Comparison of ENCODE assay signal across 31 cellular contexts in the genomic region with DNA sequence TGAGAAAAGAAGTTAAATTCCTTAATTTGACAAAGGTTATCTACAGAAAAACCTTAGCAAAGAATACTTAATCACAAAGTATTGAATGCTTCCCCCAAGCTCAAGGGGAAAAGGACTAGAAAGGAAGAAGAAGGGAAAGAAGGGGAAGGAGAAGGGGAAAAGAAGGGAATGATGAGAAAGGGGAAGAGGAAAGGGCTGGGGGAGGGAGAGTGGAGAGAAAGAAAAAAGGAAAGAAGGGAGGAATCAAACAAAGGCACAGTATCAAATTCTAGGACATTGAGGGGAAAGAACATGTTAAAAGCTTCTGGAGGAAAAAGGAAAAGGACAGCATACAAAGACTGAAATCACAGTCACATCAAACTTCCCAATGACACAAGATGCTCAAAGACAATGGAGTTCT.
"Had no signal": no experiment of that assay in that cellular context is flagged by ENCODE, and none has a peak within 500 bp of the region (broad histone marks: within the 10 kb centered on the region; RNA-seq: fewer than 3 reads in every experiment).

No MANE protein-coding gene starts in this region.

- H3K9me3 ChIP-seq: SJCRH30 had no signal

- ATAC-seq: activated CD4-positive, alpha-beta T cell treated with anti-CD3 and anti-CD28 coated beads for 36 hours; activated CD4-positive, CD25-positive, alpha-beta regulatory T cell treated with anti-CD3 and anti-CD28 coated beads, Interleukin-2, amount 50 U/mL, for 24 hours; activated CD8-positive, alpha-beta T cell treated with anti-CD3 and anti-CD28 coated beads, Interleukin-2, amount 10 ng/mL, durations not matched to agents 7 days and 5 days; activated naive CD4-positive, alpha-beta T cell treated with anti-CD3 and anti-CD28 coated beads, Interleukin-2, amount 50 U/mL, for 72 hours; activated naive CD8-positive, alpha-beta T cell treated with anti-CD3 and anti-CD28 coated beads, Interleukin-2, amount 50 U/mL, for 24 hours; Panc1 had no signal

- DNase-seq: activated CD4-positive, alpha-beta T cell treated with anti-CD3 and anti-CD28 coated beads for 36 hours; activated CD4-positive, alpha-beta T cell treated with anti-CD3 and anti-CD28 coated beads, Interleukin-2, amount 10 ng/mL, durations not matched to agents 7 days and 5 days; activated CD4-positive, alpha-beta T cell treated with anti-CD3 and anti-CD28 coated beads, Interleukin-2, amount 50 U/mL, for 48 hours; activated CD8-positive, alpha-beta T cell treated with anti-CD3 and anti-CD28 coated beads, Interleukin-2, amount 10 ng/mL, durations not matched to agents 7 days and 5 days; activated gamma-delta T cell treated with Interleukin-2 at 50 U/mL for 16 hours; activated naive CD4-positive, alpha-beta T cell treated with anti-CD3 and anti-CD28 coated beads for 36 hours; activated naive CD8-positive, alpha-beta T cell treated with anti-CD3 and anti-CD28 coated beads, Interleukin-2, amount 50 U/mL, for 24 hours; activated T-cell treated with anti-CD3 and anti-CD28 coated beads, Interleukin-2, amount 50 U/mL, for 24 hours; anterior cingulate cortex; caudate nucleus; cerebellar nuclear complex; Karpas-422; NCI-H1105 treated with DMSO at 0.1 percent for 48 hours; NCI-H1436; NCI-H1694; NCI-H1930; NCI-H2081 treated with DMSO at 0.1 percent for 48 hours; NCI-H226; NCI-H446 treated with DMSO at 0.1 percent for 48 hours; NCI-H524; SHP77; SJCRH30 had no signal

- H3K27ac ChIP-seq: SJCRH30, SK-N-MC had no signal

- H3K4me1 ChIP-seq: SJCRH30 had no signal

- H3K36me3 Mint-ChIP-seq: activated naive CD4-positive, alpha-beta T cell treated with anti-CD3 and anti-CD28 coated beads, Interleukin-2, amount 50 U/mL, for 72 hours had no signal

- FAIRE-seq: bronchial epithelial cell, TTC549 had no signal

- H3K4me1 Mint-ChIP-seq: activated CD4-positive, alpha-beta T cell treated with anti-CD3 and anti-CD28 coated beads for 36 hours; activated CD4-positive, alpha-beta T cell treated with anti-CD3 and anti-CD28 coated beads, Interleukin-2, amount 10 ng/mL, durations not matched to agents 7 days and 5 days; activated naive CD8-positive, alpha-beta T cell treated with anti-CD3 and anti-CD28 coated beads, Interleukin-2, amount 50 U/mL, for 24 hours had no signal

- H3K4me3 ChIP-seq: SJCRH30, SK-N-MC had no signal

- H3K4me3 Mint-ChIP-seq: activated CD4-positive, alpha-beta T cell treated with anti-CD3 and anti-CD28 coated beads for 36 hours; activated CD4-positive, alpha-beta T cell treated with anti-CD3 and anti-CD28 coated beads, Interleukin-2, amount 10 ng/mL, durations not matched to agents 7 days and 5 days; activated CD8-positive, alpha-beta T cell treated with anti-CD3 and anti-CD28 coated beads, Interleukin-2, amount 10 ng/mL, durations not matched to agents 7 days and 5 days; activated naive CD4-positive, alpha-beta T cell treated with anti-CD3 and anti-CD28 coated beads for 36 hours; activated naive CD8-positive, alpha-beta T cell treated with anti-CD3 and anti-CD28 coated beads, Interleukin-2, amount 50 U/mL, for 24 hours; activated T-cell treated with anti-CD3 and anti-CD28 coated beads, Interleukin-2, amount 50 U/mL, for 24 hours; activated T-helper 1 cell treated with anti-CD3 and anti-CD28 coated beads, Interleukin-12 subunit alpha, Interleukin-12 subunit beta, Interleukin-2, Interleukin-4 antibody, amounts not matched to agents 30 ng/mL and 10 ng/mL and 1 ng/mL, durations not matched to agents 14 hours and 24 hours and 36 hours; brain; T-helper 2 cell treated with Interferon-gamma antibody and Interleukin-4, amounts not matched to agents 5 μg/mL and 100 μg/mL, for 36 hours had no signal

- H3K27me3 Mint-ChIP-seq: activated CD4-positive, alpha-beta T cell treated with anti-CD3 and anti-CD28 coated beads for 36 hours; activated T-cell treated with anti-CD3 and anti-CD28 coated beads, Interleukin-2, amount 50 U/mL, for 24 hours; brain had no signal

- H3K9me3 Mint-ChIP-seq: activated CD4-positive, alpha-beta T cell treated with anti-CD3 and anti-CD28 coated beads, Interleukin-2, amount 10 ng/mL, durations not matched to agents 7 days and 5 days; activated naive CD4-positive, alpha-beta T cell treated with anti-CD3 and anti-CD28 coated beads for 36 hours; activated naive CD4-positive, alpha-beta T cell treated with anti-CD3 and anti-CD28 coated beads, Interleukin-2, amount 50 U/mL, for 72 hours; activated naive CD8-positive, alpha-beta T cell treated with anti-CD3 and anti-CD28 coated beads, Interleukin-2, amount 50 U/mL, for 24 hours; activated T-cell treated with anti-CD3 and anti-CD28 coated beads, Interleukin-2, amount 50 U/mL, for 24 hours; activated T-helper 1 cell treated with anti-CD3 and anti-CD28 coated beads, Interleukin-12 subunit alpha, Interleukin-12 subunit beta, Interleukin-2, Interleukin-4 antibody, amounts not matched to agents 30 ng/mL and 10 ng/mL and 1 ng/mL, durations not matched to agents 14 hours and 24 hours and 36 hours; brain; T-helper 2 cell treated with Interferon-gamma antibody and Interleukin-4, amounts not matched to agents 5 μg/mL and 100 μg/mL, for 36 hours had no signal

- H3K27me3 ChIP-seq: SJCRH30 had no signal

- H3K27ac Mint-ChIP-seq: activated CD4-positive, alpha-beta T cell treated with anti-CD3 and anti-CD28 coated beads for 36 hours; activated CD4-positive, alpha-beta T cell treated with anti-CD3 and anti-CD28 coated beads, Interleukin-2, amount 10 ng/mL, durations not matched to agents 7 days and 5 days; activated CD8-positive, alpha-beta T cell treated with anti-CD3 and anti-CD28 coated beads, Interleukin-2, amount 10 ng/mL, durations not matched to agents 7 days and 5 days; activated naive CD4-positive, alpha-beta T cell treated with anti-CD3 and anti-CD28 coated beads for 36 hours; activated naive CD4-positive, alpha-beta T cell treated with anti-CD3 and anti-CD28 coated beads, Interleukin-2, amount 50 U/mL, for 72 hours; activated naive CD8-positive, alpha-beta T cell treated with anti-CD3 and anti-CD28 coated beads, Interleukin-2, amount 50 U/mL, for 24 hours; activated T-cell treated with anti-CD3 and anti-CD28 coated beads, Interleukin-2, amount 50 U/mL, for 24 hours; activated T-helper 1 cell treated with anti-CD3 and anti-CD28 coated beads, Interleukin-12 subunit alpha, Interleukin-12 subunit beta, Interleukin-2, Interleukin-4 antibody, amounts not matched to agents 30 ng/mL and 10 ng/mL and 1 ng/mL, durations not matched to agents 14 hours and 24 hours and 36 hours; T-helper 2 cell treated with Interferon-gamma antibody and Interleukin-4, amounts not matched to agents 5 μg/mL and 100 μg/mL, for 36 hours had no signal
